ENCODE assay signal across 25 cellular contexts in the genomic region with DNA sequence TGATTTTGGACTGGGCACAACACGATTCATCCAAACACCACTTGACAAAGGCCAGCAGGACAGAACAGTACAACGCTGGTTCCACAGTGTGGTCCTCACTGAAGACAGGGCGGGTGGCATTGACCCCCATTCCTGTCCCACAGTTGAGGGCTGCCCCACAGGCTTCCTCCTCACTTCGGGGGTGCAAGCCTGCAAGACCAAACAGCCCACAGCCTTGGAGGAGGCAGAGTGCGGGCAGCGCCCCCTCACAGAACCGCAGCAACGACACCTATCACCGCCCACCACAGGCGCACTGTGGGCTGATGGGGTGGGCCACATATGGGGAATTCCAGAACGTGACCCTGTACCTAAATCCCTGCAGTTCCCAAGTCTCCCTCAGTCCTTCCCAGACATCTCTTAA.
"Had no signal": no experiment of that assay in that cellular context is flagged by ENCODE, and none has a peak within 500 bp of the region (broad histone marks: within the 10 kb centered on the region; RNA-seq: fewer than 3 reads in every experiment).

No MANE protein-coding gene starts in this region.

- H3K4me3 ChIP-seq: colonic mucosa, esophagus squamous epithelium, gastrocnemius medialis, heart right ventricle, left ventricle myocardium inferior, lower lobe of right lung, mucosa of descending colon had no signal

- H3K27ac Mint-ChIP-seq: dendritic cell treated with granulocyte-macrophage colony-stimulating factor and Interleukin-4, amounts not matched to agents 40 ng/mL and 50 ng/mL, for 4 days; effector memory CD8-positive, alpha-beta T cell; endodermal cell; mesothelial cell of epicardium had no signal

- H3K27me3 ChIP-seq: colonic mucosa, gastrocnemius medialis had no signal

- DNase-seq: cerebellar nuclear complex; colonic mucosa; cortex of kidney; effector CD8-positive, alpha-beta T cell; effector memory CD8-positive, alpha-beta T cell; endodermal cell; erythroblast; esophagus squamous epithelium; foreskin fibroblast; foreskin melanocyte; gastrocnemius medialis; glutamatergic neuron; heart right ventricle; hippocampal formation; kidney glomerular epithelial cell; left colon; left ventricle myocardium inferior; lower lobe of right lung; mesenchymal stem cell had no signal

- H3K9me3 ChIP-seq: colonic mucosa, gastrocnemius medialis had no signal

- H3K27ac ChIP-seq: colonic mucosa, epithelial cell of prostate, esophagus squamous epithelium, gastrocnemius medialis, heart right ventricle, left ventricle myocardium inferior, lower lobe of right lung had no signal

- ATAC-seq: effector memory CD8-positive, alpha-beta T cell; esophagus mucosa; gastrocnemius medialis; heart right ventricle; left colon; left lobe of liver; lower lobe of right lung; mucosa of descending colon had no signal

- H3K4me3 Mint-ChIP-seq: dendritic cell treated with granulocyte-macrophage colony-stimulating factor and Interleukin-4, amounts not matched to agents 40 ng/mL and 50 ng/mL, for 4 days; effector memory CD8-positive, alpha-beta T cell; endodermal cell; mesothelial cell of epicardium had no signal

- H3K4me1 Mint-ChIP-seq: endodermal cell, mesothelial cell of epicardium had no signal

- H3K4me1 ChIP-seq: colonic mucosa, esophagus squamous epithelium, gastrocnemius medialis, heart right ventricle, left ventricle myocardium inferior, lower lobe of right lung had no signal

- H3K36me3 ChIP-seq: colonic mucosa, esophagus squamous epithelium, gastrocnemius medialis, heart right ventricle, left ventricle myocardium inferior, lower lobe of right lung had no signal
